In genomic region chr10:64476520-64476919, GRCh38 we compare ENCODE assay signal across 29 cellular contexts.
DNase-seq lines count a peak whose midpoint lies in the region; ATAC-seq, FAIRE-seq and TF ChIP-seq lines count a peak whose summit lies in the region.
"Had no signal": no experiment of that assay in that cellular context is flagged by ENCODE, and none has a peak within 500 bp of the region (broad histone marks: within the 10 kb centered on the region; RNA-seq: fewer than 3 reads in every experiment).

No MANE protein-coding gene starts in this region.

- intact Hi-C loops in K562 (cut with micrococcal nuclease): no loop called here

- H3K9me1 ChIP-seq in K562 (ENCODE audit: control insufficient read depth, insufficient read depth, low read length): no peaks in the 10 kb centered on the region

- H3K4me2 ChIP-seq in K562 (ENCODE audit: insufficient read depth, low read length): no peak overlapping the region
- H3K4me2 ChIP-seq: A549; BLaER1; BLaER1 treated with 17β-estradiol and CSF1 and Interleukin-3, amounts not matched to agents 10 nM and 100 nM had no signal

- H3K9ac ChIP-seq in K562 (ENCODE audit: insufficient read depth in 1 of 2, low read depth in 2 of 2, low read length in 2 of 2): no peak overlapping the region
- H3K9ac ChIP-seq: BLaER1; BLaER1 treated with 17β-estradiol and CSF1 and Interleukin-3, amounts not matched to agents 10 nM and 100 nM had no signal

- FAIRE-seq in K562 (lab: Jason Lieb, UNC): no peak
- FAIRE-seq: A204.1, A549, D721Med had no signal

- in situ Hi-C loops in K562 (cut with MboI): no loop called here

- CTCF ChIA-PET in K562 (lab: Yijun Ruan, JAX; ENCODE audit: low intra/inter-chr PET ratio): no interaction called here

- POLR2A ChIA-PET in K562 (lab: Yijun Ruan, JAX): interaction anchor here (0.6 to 1.3 kb wide), 2 partner anchors 11 to 64 kb away, joined by 3 to 4 read pairs; no protein-coding TSS in a partner anchor

- no peaks in the 10 kb centered on the region for H3K79me2 ChIP-seq in K562 (ENCODE audit: control insufficient read depth, insufficient read depth, low read length)

- no peak overlapping the region for H2AFZ ChIP-seq in K562 (ENCODE audit: low read depth, low read length)

- no peaks in the 10 kb centered on the region for H3K4me1 ChIP-seq in K562 (replicated peaks in 1 of 2; ENCODE audit: control insufficient read depth in 2 of 2, insufficient read depth in 2 of 2, low read length in 2 of 2)
- H3K4me1 ChIP-seq: A549; BE2C; BLaER1; BLaER1 treated with 17β-estradiol and CSF1 and Interleukin-3, amounts not matched to agents 10 nM and 100 nM; Caco-2 had no signal

- TF ChIP-seq EP300 in K562 (IDR thresholded peaks at IDR 0.05; ENCODE audit: low read length): no peak

- TF ChIP-seq CTCF in K562 (IDR thresholded peaks at IDR 0.05 in 2 of 3, conservative IDR thresholded peaks at IDR 0.05 in 1 of 3; ENCODE audit: insufficient read depth in 2 of 3, low read depth in 1 of 3, low read length in 3 of 3): no peak

- no peaks in the 10 kb centered on the region for H4K20me1 ChIP-seq in K562 (replicated peaks; ENCODE audit: control insufficient read depth, insufficient read depth, low read length)
- H4K20me1 ChIP-seq: BLaER1; BLaER1 treated with 17β-estradiol and CSF1 and Interleukin-3, amounts not matched to agents 10 nM and 100 nM had no signal

- no peaks in the 10 kb centered on the region for H3K27me3 ChIP-seq in K562 (ENCODE audit: control insufficient read depth in 2 of 2, insufficient read depth in 2 of 2, low read length in 2 of 2)
- H3K27me3 ChIP-seq: BE2C; BLaER1; BLaER1 treated with 17β-estradiol and CSF1 and Interleukin-3, amounts not matched to agents 10 nM and 100 nM had no signal

- no peaks in the 10 kb centered on the region for H3K9me3 ChIP-seq in K562 (replicated peaks; ENCODE audit: control insufficient read depth, insufficient read depth, low read depth, low read length)
- H3K9me3 ChIP-seq: A549, BE2C, BLaER1 had no signal

- DNase-seq in K562 (ENCODE audit: extremely low read depth in 1 of 4, low spot score in 3 of 4): peak in 1 of 4 experiments; percentile 6
- no peak for DNase-seq in hippocampal formation (lab: John Stamatoyannopoulos, UW)
- DNase-seq: 8988T; ACHN; AML-193; BE2C; C1 segment of cervical spinal cord; Caco-2; Calu3; CD4-positive, alpha-beta memory T cell; CD4-positive, alpha-beta T cell; CD4-positive, CD25-positive, alpha-beta regulatory T cell; CD8-positive, alpha-beta memory T cell; CD8-positive, alpha-beta T cell; COR-L47; DMS 273 treated with DMSO at 0.1 percent for 48 hours; DMS153; DMS53; DMS79; DMS79 treated with DMSO at 0.1 percent for 48 hours; DND-41; EL had no signal

- no peak overlapping the region for H3K27ac ChIP-seq in K562 (ENCODE audit: extremely low read depth, low read depth, low read length)
- H3K27ac ChIP-seq: 22Rv1; A549; BLaER1; BLaER1 treated with 17β-estradiol and CSF1 and Interleukin-3, amounts not matched to agents 10 nM and 100 nM; C4-2B had no signal

- no peak for TF ChIP-seq POLR2A in K562 (conservative IDR thresholded peaks at IDR 0.05)

- H3K4me3 ChIP-seq in K562: no peak overlapping the region
- H3K4me3 ChIP-seq: A549; BLaER1; BLaER1 treated with 17β-estradiol and CSF1 and Interleukin-3, amounts not matched to agents 10 nM and 100 nM had no signal

- H3K36me3 ChIP-seq in K562 (ENCODE audit: control insufficient read depth, insufficient read depth, low read length): no peaks in the 10 kb centered on the region
- H3K36me3 ChIP-seq: BE2C; BLaER1; BLaER1 treated with 17β-estradiol and CSF1 and Interleukin-3, amounts not matched to agents 10 nM and 100 nM had no signal

- no TSS peak for BruUV-seq in K562 (replicated peaks; lab: Mats Ljungman, UMichigan)

- ATAC-seq in K562: no peak
- ATAC-seq: A549; CD8-positive, alpha-beta T cell had no signal

- no peak for TF ChIP-seq RAD21 in K562 (CRISPR knock-in tag; conservative IDR thresholded peaks at IDR 0.05 in 1 of 2, IDR thresholded peaks at IDR 0.05 in 1 of 2)

TF ChIP-seq in K562, 482 proteins besides CTCF, POLR2A, EP300 and RAD21:
- 0 out of 2 replicates have a peak, but pooled peaks have one; percentile 10 for TF ChIP-seq ARID1B (IDR thresholded peaks at IDR 0.05)
- TF ChIP-seq FOXK1 (CRISPR knock-in tag; IDR thresholded peaks at IDR 0.05; ENCODE audit: borderline replicate concordance): no peak
- TF ChIP-seq CBFA2T2 (conservative IDR thresholded peaks at IDR 0.05): 0 out of 2 replicates have a peak, but pooled peaks have one; percentile 13
- no peak for TF ChIP-seq ZNF408 (CRISPR knock-in tag; IDR thresholded peaks at IDR 0.05; ENCODE audit: low read depth)
- TF ChIP-seq CBFA2T3 (IDR thresholded peaks at IDR 0.05): peak; percentile 49; the same call in 1 of the 2 replicates
- TF ChIP-seq LCOR (CRISPR knock-in tag; IDR thresholded peaks at IDR 0.05): no peak
- TF ChIP-seq, protein P1, sequence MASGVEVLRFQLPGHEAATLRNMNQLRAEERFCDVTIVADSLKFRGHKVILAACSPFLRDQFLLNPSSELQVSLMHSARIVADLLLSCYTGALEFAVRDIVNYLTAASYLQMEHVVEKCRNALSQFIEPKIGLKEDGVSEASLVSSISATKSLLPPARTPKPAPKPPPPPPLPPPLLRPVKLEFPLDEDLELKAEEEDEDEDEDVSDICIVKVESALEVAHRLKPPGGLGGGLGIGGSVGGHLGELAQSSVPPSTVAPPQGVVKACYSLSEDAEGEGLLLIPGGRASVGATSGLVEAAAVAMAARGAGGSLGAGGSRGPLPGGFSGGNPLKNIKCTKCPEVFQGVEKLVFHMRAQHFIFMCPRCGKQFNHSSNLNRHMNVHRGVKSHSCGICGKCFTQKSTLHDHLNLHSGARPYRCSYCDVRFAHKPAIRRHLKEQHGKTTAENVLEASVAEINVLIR (CRISPR knock-in tag; IDR thresholded peaks at IDR 0.05): no peak
- TF ChIP-seq KDM1A (IDR thresholded peaks at IDR 0.05): peak; percentile 38 to 60; a peak in 2 of 4 replicates
- peak in 1 of 2 experiments; percentile 70; a peak in 2 of 4 replicates for TF ChIP-seq RCOR1 (IDR thresholded peaks at IDR 0.05; ENCODE audit: borderline replicate concordance in 1 of 2, low read depth in 2 of 2, low read length in 2 of 2)
- TF ChIP-seq DLX4 (CRISPR knock-in tag; IDR thresholded peaks at IDR 0.05): no peak
- TF ChIP-seq TBP (optimal IDR thresholded peaks at IDR 0.05; ENCODE audit: low read depth, low read length): no peak
- no peak for TF ChIP-seq ZFPM2 (CRISPR knock-in tag; IDR thresholded peaks at IDR 0.05)
- TF ChIP-seq FIP1L1 (IDR thresholded peaks at IDR 0.05; ENCODE audit: low read depth, low read length, poor library complexity, severe bottlenecking): no peak
- TF ChIP-seq, protein P2, sequence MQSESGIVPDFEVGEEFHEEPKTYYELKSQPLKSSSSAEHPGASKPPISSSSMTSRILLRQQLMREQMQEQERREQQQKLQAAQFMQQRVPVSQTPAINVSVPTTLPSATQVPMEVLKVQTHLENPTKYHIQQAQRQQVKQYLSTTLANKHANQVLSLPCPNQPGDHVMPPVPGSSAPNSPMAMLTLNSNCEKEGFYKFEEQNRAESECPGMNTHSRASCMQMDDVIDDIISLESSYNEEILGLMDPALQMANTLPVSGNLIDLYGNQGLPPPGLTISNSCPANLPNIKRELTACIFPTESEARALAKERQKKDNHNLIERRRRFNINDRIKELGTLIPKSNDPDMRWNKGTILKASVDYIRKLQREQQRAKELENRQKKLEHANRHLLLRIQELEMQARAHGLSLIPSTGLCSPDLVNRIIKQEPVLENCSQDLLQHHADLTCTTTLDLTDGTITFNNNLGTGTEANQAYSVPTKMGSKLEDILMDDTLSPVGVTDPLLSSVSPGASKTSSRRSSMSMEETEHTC (IDR thresholded peaks at IDR 0.05): no peak
- no peak for TF ChIP-seq ZEB2 (IDR thresholded peaks at IDR 0.05)
- TF ChIP-seq MYC (IDR thresholded peaks at IDR 0.05; ENCODE audit: low read depth, low read length): no peak
- no peak for TF ChIP-seq MYC (CRISPR knock-in tag; IDR thresholded peaks at IDR 0.05; ENCODE audit: borderline replicate concordance, low read depth)
